In genomic region chr15:70451861-70452653, GRCh38 we compare ENCODE assay signal across 10 cellular contexts.
DNase-seq lines count a peak whose midpoint lies in the region; ATAC-seq lines count a peak whose summit lies in the region.
"Had no signal": no experiment of that assay in that cellular context is flagged by ENCODE, and none has a peak within 500 bp of the region (broad histone marks: within the 10 kb centered on the region; RNA-seq: fewer than 3 reads in every experiment).

No MANE protein-coding gene starts in this region.

- H3K36me3 Mint-ChIP-seq in activated naive CD4-positive, alpha-beta T cell treated with anti-CD3 and anti-CD28 coated beads, Interleukin-2, amount 50 U/mL, for 72 hours: no peaks in the 10 kb centered on the region

- H3K9me3 Mint-ChIP-seq in activated naive CD4-positive, alpha-beta T cell treated with anti-CD3 and anti-CD28 coated beads, Interleukin-2, amount 50 U/mL, for 72 hours: no peaks in the 10 kb centered on the region

- DNase-seq in HT-29 (ENCODE audit: low spot score) (peak; percentile 52), RPMI8226 (peak; percentile 90), retina (peak; percentile 36), dedifferentiated amniotic fluid mesenchymal stem cell (ENCODE audit: extremely low spot score) (no peak), NAMALWA (ENCODE audit: low spot score) (no peak)
- peak; percentile 50 to 51 for DNase-seq in activated naive CD4-positive, alpha-beta T cell treated with anti-CD3 and anti-CD28 coated beads, Interleukin-2, amount 50 U/mL, for 72 hours (ENCODE audit: low spot score in 2 of 2)
- DNase-seq: DMS79, NCI-H2081 treated with DMSO at 0.1 percent for 48 hours had no signal

- ATAC-seq in activated naive CD4-positive, alpha-beta T cell treated with anti-CD3 and anti-CD28 coated beads, Interleukin-2, amount 50 U/mL, for 72 hours: peak; percentile 63 to 73
- ATAC-seq in esophagus mucosa (no peak), GM19023 (IDR thresholded peaks at IDR 0.05; ENCODE audit: unreplicated experiment) (no peak)

- H3K27ac Mint-ChIP-seq in activated naive CD4-positive, alpha-beta T cell treated with anti-CD3 and anti-CD28 coated beads, Interleukin-2, amount 50 U/mL, for 72 hours: peak overlapping the region; percentile 51 to 65

Comparison
In these comparisons a context has a peak if more than half of its experiments do, and no peak if none do; other contexts are left out.
1. DNase-seq: peak in HT-29 (single experiment), RPMI8226 (single experiment), activated naive CD4-positive, alpha-beta T cell treated with anti-CD3 and anti-CD28 coated beads, Interleukin-2, amount 50 U/mL, for 72 hours (2 of 2) and retina (single experiment); none in dedifferentiated amniotic fluid mesenchymal stem cell (single experiment) and NAMALWA (single experiment).
2. ATAC-seq: peak in activated naive CD4-positive, alpha-beta T cell treated with anti-CD3 and anti-CD28 coated beads, Interleukin-2, amount 50 U/mL, for 72 hours (2 of 2); none in esophagus mucosa (single experiment) and GM19023 (single experiment).